ENCODE assay signal across 8 cellular contexts in genomic region chr5:119367502-119368237, GRCh38. TPM values are rescaled to one million over a fixed set of nuclear protein-coding genes. Genes with fewer than 3 reads are reported as not detected.
A peak's percentile ranks its signal among the peaks of the same experiment; 100 is the strongest.
DNase-seq lines count a peak whose midpoint lies in the region; ATAC-seq, FAIRE-seq and TF ChIP-seq lines count a peak whose summit lies in the region.

No MANE protein-coding gene starts in this region.

- peak overlapping the region; percentile 26 for H3K27ac ChIP-seq in OCI-LY1 (ENCODE audit: low read depth, low read length, poor library complexity, severe bottlenecking)

- FAIRE-seq in urothelium cell line (lab: Jason Lieb, UNC), result no peak

- no peak overlapping the region for H3K9ac ChIP-seq in OCI-LY1 (ENCODE audit: low read length)

- H3K4me1 ChIP-seq in OCI-LY1 (ENCODE audit: insufficient read depth, low read length, severe bottlenecking), result peaks cover 38% of the 10 kb centered on the region

- no peaks in the 10 kb centered on the region for H3F3A ChIP-seq in OCI-LY1 (ENCODE audit: insufficient read depth, low read length)

- H4K20me1 ChIP-seq in OCI-LY1 (ENCODE audit: insufficient read depth, low read length), result no peaks in the 10 kb centered on the region

- H3K4me2 ChIP-seq in OCI-LY1 (ENCODE audit: low read length), result peak overlapping the region; percentile 15; the same call in 1 of the 2 replicates

- H3K36me3 ChIP-seq in OCI-LY1 (ENCODE audit: insufficient read depth, low read length), result peaks cover 36% of the 10 kb centered on the region

- no peaks in the 10 kb centered on the region for H3K9me2 ChIP-seq in OCI-LY1 (ENCODE audit: low read depth, low read length)

- peak; percentile 77 for ATAC-seq in GM18511 (IDR thresholded peaks at IDR 0.05; ENCODE audit: unreplicated experiment)
- peak; percentile 79 for ATAC-seq in HG02588 (IDR thresholded peaks at IDR 0.05; ENCODE audit: unreplicated experiment)

- H3K9me3 ChIP-seq in OCI-LY1 (ENCODE audit: low read length), result no peaks in the 10 kb centered on the region

- peaks cover 91% of the 10 kb centered on the region for H3K79me2 ChIP-seq in OCI-LY1 (ENCODE audit: insufficient read depth, low read length)

- no peaks in the 10 kb centered on the region for H3K27me3 ChIP-seq in OCI-LY1 (ENCODE audit: insufficient read depth, low read length)

- no peak for TF ChIP-seq CTCF in OCI-LY1 (IDR thresholded peaks at IDR 0.05; ENCODE audit: low read length)
- no peak for TF ChIP-seq CTCF in fibroblast of the aortic adventitia (IDR thresholded peaks at IDR 0.05; ENCODE audit: insufficient read depth, low read length)

- H3K4me3 ChIP-seq in OCI-LY1 (ENCODE audit: low read depth, low read length, poor library complexity, severe bottlenecking), result no peak overlapping the region
- no peak overlapping the region for H3K4me3 ChIP-seq in fibroblast of the aortic adventitia (ENCODE audit: low read depth, low read length)

- DNase-seq in fibroblast of the aortic adventitia (ENCODE audit: low read depth) (peak; percentile 50), HuH-7.5 (ENCODE audit: low spot score) (no peak), urothelium cell line (ENCODE audit: low spot score) (no peak), epidermal melanocyte (ENCODE audit: insufficient read length, low spot score) (no peak), putamen (ENCODE audit: low spot score) (no peak)

- H2AFZ ChIP-seq in OCI-LY1 (ENCODE audit: low read length), result no peak overlapping the region

RNA-seq across cellular contexts. Expression of gene TNFAIP8, which starts 11.9 kb away (rescaled TPM):
- 13.4 and 33.3 TPM in 2 replicates for total RNA-seq in fibroblast of the aortic adventitia (ENCODE audit: low replicate concordance)
